In the genomic region with DNA sequence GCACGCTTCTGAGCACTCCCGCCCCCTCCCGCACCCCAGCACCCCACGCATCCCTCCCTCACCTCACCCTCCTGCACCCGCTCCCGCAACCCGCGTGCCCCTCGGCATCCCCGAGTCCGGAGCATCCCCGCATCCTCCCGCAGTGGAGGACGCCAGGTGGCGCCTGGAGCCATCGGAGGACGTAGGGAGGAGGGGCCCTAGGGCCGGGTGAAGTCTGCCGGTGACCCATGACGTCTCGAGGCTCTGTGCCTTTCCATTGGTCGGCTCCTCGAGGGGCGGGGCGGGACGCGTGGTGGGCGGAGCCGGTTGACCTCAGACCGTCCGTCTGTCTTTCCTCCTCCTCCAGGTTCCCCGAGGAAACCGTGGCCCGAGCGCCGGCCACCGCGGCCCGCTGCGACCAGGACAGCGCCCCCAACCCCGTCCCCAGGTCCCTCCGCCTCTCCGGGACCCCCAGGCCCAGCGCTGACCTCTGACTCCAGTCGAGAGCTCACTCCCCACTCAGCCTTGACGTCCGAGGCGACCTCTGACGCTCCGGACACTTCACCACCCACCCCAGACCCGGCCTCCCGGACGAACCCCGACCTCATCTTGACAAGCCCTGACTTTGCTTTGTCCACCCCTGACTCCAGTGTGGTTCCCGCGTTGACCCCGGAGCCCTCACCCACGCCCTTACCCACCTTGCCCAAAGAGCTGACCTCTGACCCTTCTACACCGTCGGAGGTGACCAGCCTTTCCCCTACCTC, we compare ENCODE assay signal across 1 cellular context.
TF ChIP-seq lines count a peak whose summit lies in the region.

No MANE protein-coding gene starts in this region.

TF ChIP-seq in A549, 52 proteins besides CTCF, POLR2A, EP300 and RAD21 (continued from another document):
- 0 out of 2 replicates have a peak, but pooled peaks have one; percentile 25 for TF ChIP-seq PBX3 (IDR thresholded peaks at IDR 0.05)
- peak; percentile 100 for TF ChIP-seq SMC3 (IDR thresholded peaks at IDR 0.05)
- no peak for TF ChIP-seq USF2 (IDR thresholded peaks at IDR 0.05)
- TF ChIP-seq BCL3 (IDR thresholded peaks at IDR 0.05) = 0 out of 3 replicates have a peak, but pooled peaks have one; percentile 16
- peak in 1 of 2 experiments; percentile 43; a peak in 2 of 5 replicates for TF ChIP-seq JUN (IDR thresholded peaks at IDR 0.05)
- no peak for TF ChIP-seq TFCP2L1 (CRISPR knock-in tag; IDR thresholded peaks at IDR 0.05)
- TF ChIP-seq ZC3H11A (IDR thresholded peaks at IDR 0.05) = no peak
- TF ChIP-seq ELK1 (IDR thresholded peaks at IDR 0.05; ENCODE audit: low read depth, low read length) = no peak
- TF ChIP-seq NFE2L2 (conservative IDR thresholded peaks at IDR 0.05; ENCODE audit: low read length) = no peak
- TF ChIP-seq, protein P1, sequence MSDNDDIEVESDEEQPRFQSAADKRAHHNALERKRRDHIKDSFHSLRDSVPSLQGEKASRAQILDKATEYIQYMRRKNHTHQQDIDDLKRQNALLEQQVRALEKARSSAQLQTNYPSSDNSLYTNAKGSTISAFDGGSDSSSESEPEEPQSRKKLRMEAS (IDR thresholded peaks at IDR 0.05) = peak; percentile 70
- no peak for TF ChIP-seq KDM5A (IDR thresholded peaks at IDR 0.05)
- no peak for TF ChIP-seq ZFP36 (IDR thresholded peaks at IDR 0.05; ENCODE audit: borderline replicate concordance, partially characterized antibody)
- TF ChIP-seq, protein P2, sequence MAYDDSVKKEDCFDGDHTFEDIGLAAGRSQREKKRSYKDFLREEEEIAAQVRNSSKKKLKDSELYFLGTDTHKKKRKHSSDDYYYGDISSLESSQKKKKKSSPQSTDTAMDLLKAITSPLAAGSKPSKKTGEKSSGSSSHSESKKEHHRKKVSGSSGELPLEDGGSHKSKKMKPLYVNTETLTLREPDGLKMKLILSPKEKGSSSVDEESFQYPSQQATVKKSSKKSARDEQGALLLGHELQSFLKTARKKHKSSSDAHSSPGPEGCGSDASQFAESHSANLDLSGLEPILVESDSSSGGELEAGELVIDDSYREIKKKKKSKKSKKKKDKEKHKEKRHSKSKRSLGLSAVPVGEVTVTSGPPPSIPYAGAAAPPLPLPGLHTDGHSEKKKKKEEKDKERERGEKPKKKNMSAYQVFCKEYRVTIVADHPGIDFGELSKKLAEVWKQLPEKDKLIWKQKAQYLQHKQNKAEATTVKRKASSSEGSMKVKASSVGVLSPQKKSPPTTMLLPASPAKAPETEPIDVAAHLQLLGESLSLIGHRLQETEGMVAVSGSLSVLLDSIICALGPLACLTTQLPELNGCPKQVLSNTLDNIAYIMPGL (CRISPR knock-in tag; IDR thresholded peaks at IDR 0.05; ENCODE audit: borderline replicate concordance) = no peak
- TF ChIP-seq MAZ (IDR thresholded peaks at IDR 0.05; ENCODE audit: borderline replicate concordance, low read depth, low read length) = peak; percentile 87; the same call in 1 of the 2 replicates
- TF ChIP-seq POLR2AphosphoS2 (conservative IDR thresholded peaks at IDR 0.05; ENCODE audit: low read length) = no peak
- no peak for TF ChIP-seq RARB (CRISPR knock-in tag; IDR thresholded peaks at IDR 0.05)
